In the genomic region with DNA sequence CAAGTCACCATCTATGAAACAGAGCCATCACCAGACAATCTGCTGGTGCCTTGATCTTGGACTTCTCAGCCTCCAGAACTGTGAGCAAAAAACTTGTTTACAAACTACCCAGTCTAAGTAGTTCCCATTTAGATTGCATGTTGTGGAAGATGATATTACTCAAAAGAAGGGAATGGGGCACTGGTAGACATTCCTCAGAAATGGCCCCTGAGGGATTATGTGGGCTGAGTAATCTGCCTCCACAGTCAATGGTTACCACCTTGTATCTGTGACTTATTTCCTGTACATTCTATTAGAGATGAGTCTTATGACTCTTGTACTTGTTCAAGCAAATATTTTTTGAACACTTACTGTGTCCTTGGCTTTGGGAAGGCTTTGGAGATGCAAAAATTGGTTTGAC, we compare ENCODE assay signal across 18 cellular contexts.
A peak's percentile ranks its signal among the peaks of the same experiment; 100 is the strongest.
DNase-seq lines count a peak whose midpoint lies in the region; ATAC-seq and TF ChIP-seq lines count a peak whose summit lies in the region.
"Had no signal": no experiment of that assay in that cellular context is flagged by ENCODE, and none has a peak within 500 bp of the region (broad histone marks: within the 10 kb centered on the region; RNA-seq: fewer than 3 reads in every experiment).

No MANE protein-coding gene starts in this region.

- H3K36me3 ChIP-seq in MG63 (no peaks in the 10 kb centered on the region), mesodermal cell (ENCODE audit: control insufficient read depth, insufficient read depth, low read length) (no peaks in the 10 kb centered on the region), WERI-Rb-1 (no peaks in the 10 kb centered on the region)
- H3K36me3 ChIP-seq: gastroesophageal sphincter had no signal

- DNase-seq in Daoy (ENCODE audit: low read depth) (peak; percentile 29), MG63 (peak; percentile 45), cardiac fibroblast (ENCODE audit: low read depth in 2 of 2) (peak; percentile 52 to 98), 8988T (no peak), WERI-Rb-1 (no peak), left ventricle myocardium superior (no peak)
- no peak for DNase-seq in activated effector memory CD4-positive, alpha-beta T cell treated with Interleukin-2 at 50 U/mL for 16 hours
- DNase-seq: activated naive CD8-positive, alpha-beta T cell treated with anti-CD3 and anti-CD28 coated beads, Interleukin-2, amount 10 ng/mL, durations not matched to agents 7 days and 5 days; CD4-positive, CD25-positive, alpha-beta regulatory T cell; dermis blood vessel endothelial cell; H9; MM.1S; SIG-M5; stimulated activated CD4-positive, alpha-beta T cell treated with anti-CD3 and anti-CD28 coated beads, Interleukin-4, amount 100 ng/mL, for 4 hours had no signal

- H3K27me3 ChIP-seq in MG63: no peaks in the 10 kb centered on the region
- no peaks in the 10 kb centered on the region for H3K27me3 ChIP-seq in WERI-Rb-1 (ENCODE audit: insufficient read depth, low read depth, severe bottlenecking)
- H3K27me3 ChIP-seq: gastroesophageal sphincter had no signal

- H3K9me3 ChIP-seq in MG63 (peaks cover 13% of the 10 kb centered on the region), mesodermal cell (ENCODE audit: control insufficient read depth, low read length) (peaks cover 3% of the 10 kb centered on the region), WERI-Rb-1 (ENCODE audit: severe bottlenecking) (no peaks in the 10 kb centered on the region)

- intact Hi-C loops in left ventricle myocardium superior (cut with micrococcal nuclease): no loop called here

- ATAC-seq in left ventricle myocardium superior: no peak
- ATAC-seq: gastroesophageal sphincter had no signal

- H3K4me3 ChIP-seq in MG63 (no peak overlapping the region), cardiac fibroblast (replicated peaks in 1 of 2; ENCODE audit: low read depth in 2 of 2, low read length in 2 of 2) (no peak overlapping the region), mesodermal cell (ENCODE audit: extremely low read depth, insufficient read depth, low read length, poor library complexity, severe bottlenecking) (no peak overlapping the region), WERI-Rb-1 (ENCODE audit: low read depth, low read length) (no peak overlapping the region)
- H3K4me3 ChIP-seq: gastroesophageal sphincter had no signal

- H3K27ac ChIP-seq in mesodermal cell (ENCODE audit: low read depth, low read length, severe bottlenecking): peak overlapping the region; percentile 59
- H3K27ac ChIP-seq in WERI-Rb-1: no peak overlapping the region
- H3K27ac ChIP-seq: gastroesophageal sphincter, HL-60, VCaP had no signal

- H3K4me1 ChIP-seq in mesodermal cell (ENCODE audit: control insufficient read depth, insufficient read depth, low read length, poor library complexity, severe bottlenecking): peaks cover 12% of the 10 kb centered on the region
- H3K4me1 ChIP-seq: gastroesophageal sphincter had no signal

- TF ChIP-seq CTCF in cardiac fibroblast (IDR thresholded peaks at IDR 0.05; ENCODE audit: low read depth, low read length) (no peak), WERI-Rb-1 (IDR thresholded peaks at IDR 0.05; ENCODE audit: low read depth, low read length) (no peak)

Comparison
In these comparisons a context has a peak if more than half of its experiments do, and no peak if none do; other contexts are left out.
1. DNase-seq: peak in Daoy (single experiment), MG63 (single experiment) and cardiac fibroblast (2 of 2); none in activated effector memory CD4-positive, alpha-beta T cell treated with Interleukin-2 at 50 U/mL for 16 hours (single experiment), 8988T (single experiment), WERI-Rb-1 (single experiment) and left ventricle myocardium superior (single experiment).